In the genomic region with DNA sequence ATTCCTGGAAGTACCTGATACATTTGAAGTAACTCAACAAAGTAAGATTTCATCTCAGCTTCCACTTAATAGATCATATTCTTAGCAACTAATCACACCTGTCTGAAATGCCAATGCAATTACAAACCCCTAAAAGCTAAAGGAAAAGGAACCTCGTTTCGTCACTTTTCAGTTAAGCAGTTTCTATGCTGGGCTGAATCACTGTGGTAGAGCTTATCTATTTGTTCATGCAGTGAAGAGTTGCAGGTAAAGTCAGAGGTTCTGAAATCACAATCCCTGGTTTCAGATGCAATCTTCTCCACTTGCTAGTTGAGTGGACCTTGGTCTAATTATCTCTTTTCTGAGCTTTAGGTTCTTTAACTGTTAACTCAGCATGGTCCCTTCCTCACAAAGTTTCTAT, we compare ENCODE assay signal across 34 cellular contexts. TPM values are rescaled to one million over a fixed set of nuclear protein-coding genes. Genes with fewer than 3 reads are reported as not detected.
"Had no signal": no experiment of that assay in that cellular context is flagged by ENCODE, and none has a peak within 500 bp of the region (broad histone marks: within the 10 kb centered on the region; RNA-seq: fewer than 3 reads in every experiment).

No MANE protein-coding gene starts in this region.

- H3K36me3 Mint-ChIP-seq: activated CD4-positive, alpha-beta memory T cell treated with anti-CD3 and anti-CD28 coated beads for 36 hours; activated naive CD8-positive, alpha-beta T cell treated with anti-CD3 and anti-CD28 coated beads for 36 hours had no signal

- H3K4me1 Mint-ChIP-seq: activated naive CD8-positive, alpha-beta T cell treated with anti-CD3 and anti-CD28 coated beads for 36 hours had no signal

- H3K27ac Mint-ChIP-seq: activated CD4-positive, alpha-beta memory T cell treated with anti-CD3 and anti-CD28 coated beads for 36 hours; activated CD4-positive, alpha-beta T cell treated with anti-CD3 and anti-CD28 coated beads, Interleukin-2, amount 10 ng/mL, durations not matched to agents 7 days and 5 days; activated naive CD8-positive, alpha-beta T cell treated with anti-CD3 and anti-CD28 coated beads for 36 hours; activated T-helper 1 cell treated with anti-CD3 and anti-CD28 coated beads, Interleukin-12 subunit alpha, Interleukin-12 subunit beta, Interleukin-2, Interleukin-4 antibody, amounts not matched to agents 30 ng/mL and 10 ng/mL and 1 ng/mL, durations not matched to agents 14 hours and 24 hours and 36 hours; T-helper 2 cell treated with Interferon-gamma antibody and Interleukin-4, amounts not matched to agents 5 μg/mL and 100 μg/mL, for 36 hours had no signal

- ATAC-seq: K562 had no signal

- H3K4me3 ChIP-seq: cardiac muscle cell, K562, MG63, PC-9 had no signal

- H3K27me3 ChIP-seq: brain microvascular endothelial cell, cardiac muscle cell, MG63 had no signal

- FAIRE-seq: K562, RCC 7860, TTC549 had no signal

- H3K27ac ChIP-seq: brain microvascular endothelial cell, cardiac muscle cell, PC-9 had no signal

- H2AFZ ChIP-seq: PC-9 had no signal

- H3K4me3 Mint-ChIP-seq: activated CD4-positive, alpha-beta memory T cell treated with anti-CD3 and anti-CD28 coated beads for 36 hours; activated CD4-positive, alpha-beta T cell treated with anti-CD3 and anti-CD28 coated beads, Interleukin-2, amount 10 ng/mL, durations not matched to agents 7 days and 5 days; activated naive CD8-positive, alpha-beta T cell treated with anti-CD3 and anti-CD28 coated beads for 36 hours; activated T-cell treated with anti-CD3 and anti-CD28 coated beads, Interleukin-2, amount 50 U/mL, for 4 hours; activated T-helper 1 cell treated with anti-CD3 and anti-CD28 coated beads, Interleukin-12 subunit alpha, Interleukin-12 subunit beta, Interleukin-2, Interleukin-4 antibody, amounts not matched to agents 30 ng/mL and 10 ng/mL and 1 ng/mL, durations not matched to agents 14 hours and 24 hours and 36 hours; central memory CD8-positive, alpha-beta T cell; T-helper 2 cell treated with Interferon-gamma antibody and Interleukin-4, amounts not matched to agents 5 μg/mL and 100 μg/mL, for 36 hours had no signal

- H3K9me3 Mint-ChIP-seq: activated CD4-positive, alpha-beta memory T cell treated with anti-CD3 and anti-CD28 coated beads for 36 hours; activated CD4-positive, alpha-beta T cell treated with anti-CD3 and anti-CD28 coated beads, Interleukin-2, amount 10 ng/mL, durations not matched to agents 7 days and 5 days; activated naive CD8-positive, alpha-beta T cell treated with anti-CD3 and anti-CD28 coated beads for 36 hours; activated T-cell treated with anti-CD3 and anti-CD28 coated beads, Interleukin-2, amount 50 U/mL, for 4 hours; activated T-helper 1 cell treated with anti-CD3 and anti-CD28 coated beads, Interleukin-12 subunit alpha, Interleukin-12 subunit beta, Interleukin-2, Interleukin-4 antibody, amounts not matched to agents 30 ng/mL and 10 ng/mL and 1 ng/mL, durations not matched to agents 14 hours and 24 hours and 36 hours; central memory CD8-positive, alpha-beta T cell had no signal

- H3K9me3 ChIP-seq: MG63 had no signal

- DNase-seq: activated CD4-positive, alpha-beta memory T cell treated with anti-CD3 and anti-CD28 coated beads for 36 hours; activated CD4-positive, alpha-beta T cell treated with anti-CD3 and anti-CD28 coated beads, Interleukin-2, amount 10 ng/mL, durations not matched to agents 7 days and 5 days; activated CD8-positive, alpha-beta memory T cell treated with anti-CD3 and anti-CD28 coated beads, Interleukin-2, amount 50 U/mL, for 4 hours; activated effector memory CD4-positive, alpha-beta T cell treated with Interleukin-2 at 50 U/mL for 16 hours; activated naive CD4-positive, alpha-beta T cell treated with anti-CD3 and anti-CD28 coated beads, Interleukin-2, amount 50 U/mL, for 16 hours; activated naive CD8-positive, alpha-beta T cell treated with anti-CD3 and anti-CD28 coated beads for 36 hours; activated T-cell treated with anti-CD3 and anti-CD28 coated beads for 4 hours; activated T-cell treated with anti-CD3 and anti-CD28 coated beads, Interleukin-2, amount 50 U/mL, for 4 hours; amniotic stem cell; aorta; brain microvascular endothelial cell; Karpas-422; MG63; NCI-H1105; NCI-H1417 treated with DMSO at 0.1 percent for 48 hours; NCI-H187 treated with DMSO at 0.1 percent for 48 hours; NCI-H2081; NCI-H2171 treated with DMSO at 0.1 percent for 48 hours; NCI-H2227 treated with DMSO at 0.1 percent for 48 hours; NCI-H446; NCI-H510A treated with DMSO at 0.1 percent for 48 hours; NCI-H69; NCI-H82; Right ventricle myocardium superior had no signal

- H3K4me2 ChIP-seq: PC-9 had no signal

- H3K36me3 ChIP-seq: brain microvascular endothelial cell, cardiac muscle cell, MG63 had no signal

RNA-seq across cellular contexts. Expression of a gene that starts 6.3 kb away (rescaled TPM):
- total RNA-seq: activated naive CD8-positive, alpha-beta T cell treated with anti-CD3 and anti-CD28 coated beads for 36 hours; chondrocyte; K562; OCI-LY7; PC-9; Right ventricle myocardium superior had no signal
- polyA plus RNA-seq: cardiac muscle cell, K562 had no signal

RNA-seq across cellular contexts. Expression of a gene that starts 40.3 kb away (rescaled TPM):
- total RNA-seq: OCI-LY7 had no signal
